In genomic region chr19:52336117-52336811, GRCh38 we compare ENCODE assay signal across 8 cellular contexts. TPM values are rescaled to one million over a fixed set of nuclear protein-coding genes. Genes with fewer than 3 reads are reported as not detected.
A peak's percentile ranks its signal among the peaks of the same experiment; 100 is the strongest.
DNase-seq lines count a peak whose midpoint lies in the region; ATAC-seq, FAIRE-seq and TF ChIP-seq lines count a peak whose summit lies in the region.

TSS of gene ZNF610 (plus strand) at chr19:52336243. CDS start at chr19:52349173, 12,930 bp downstream.

- H3K9ac ChIP-seq in HepG2 (ENCODE audit: insufficient read depth, low read depth, low read length): peak within 1 kb of the TSS; percentile 72

- peak within 1 kb of the TSS; percentile 55 to 97 (median 85) for H3K4me3 ChIP-seq in dorsolateral prefrontal cortex
- peak within 1 kb of the TSS; percentile 64 to 79 (median 72) for H3K4me3 ChIP-seq in HepG2 (replicated peaks in 1 of 3; ENCODE audit: insufficient read depth in 1 of 3, low read depth in 2 of 3, low read length in 3 of 3)

- H3K79me2 ChIP-seq in HepG2 (ENCODE audit: insufficient read depth, low read length): no peaks in the 10 kb centered on the region

- TF ChIP-seq RAD21 in HepG2 (CRISPR knock-in tag; IDR thresholded peaks at IDR 0.05): no peak

- peak; percentile 94 for DNase-seq in DMS 273 (lab: John Stamatoyannopoulos, UW; ENCODE audit: unreplicated experiment)
- peak; percentile 88 for DNase-seq in NCI-H2227 (lab: John Stamatoyannopoulos, UW; ENCODE audit: unreplicated experiment)
- DNase-seq in activated CD4-positive, alpha-beta T cell treated with anti-CD3 and anti-CD28 coated beads, Interleukin-2, amount 50 U/mL, for 24 hours (ENCODE audit: low read depth in 1 of 2, low spot score in 1 of 2): peak; percentile 76 to 87
- DNase-seq in dorsolateral prefrontal cortex: peak; percentile 84 to 96 (median 90)
- DNase-seq in HepG2 (ENCODE audit: low spot score): peak; percentile 59
- DNase-seq in stimulated activated CD4-positive, alpha-beta T cell treated with anti-CD3 and anti-CD28 coated beads, Interleukin-1b, Interleukin-23, amount 100 ng/mL, for 4 hours (ENCODE audit: low read depth in 2 of 2): peak; percentile 80 to 83
- no peak for DNase-seq in HEK293T (ENCODE audit: extremely low spot score)

- WGBS in HepG2 (ENCODE audit: low lambda C conversion rate): 41% methylated on average over 53 of the region's 57 CpGs

- H2AFZ ChIP-seq in HepG2 (ENCODE audit: low read length): no peak within 1 kb of the TSS

- in situ Hi-C loops in HepG2 (cut with HindIII; ENCODE audit: extremely low pct_ligation_motif_present, low pct_unique_long_range_greater_than_20kb): no loop called here

- peak within 1 kb of the TSS; percentile 61 for H3K4me2 ChIP-seq in HepG2 (ENCODE audit: low read depth, low read length)

- TF ChIP-seq CTCF in dorsolateral prefrontal cortex (IDR thresholded peaks at IDR 0.05 in 54 of 56, conservative IDR thresholded peaks at IDR 0.05 in 2 of 56; ENCODE audit: low read depth in 1 of 56, partially characterized antibody in 56 of 56): peak in 10 of 56 donors; percentile 17 to 42 (median 26)
- no peak for TF ChIP-seq CTCF in HepG2 (CRISPR knock-in tag; IDR thresholded peaks at IDR 0.05)

- FAIRE-seq in HepG2 (lab: Jason Lieb, UNC): no peak

- H3K36me3 ChIP-seq in HepG2 (replicated peaks in 1 of 2; ENCODE audit: control insufficient read depth in 1 of 2, insufficient read depth in 2 of 2, low read length in 2 of 2): no peaks in the 10 kb centered on the region

- H3K9me3 ChIP-seq in HepG2 (ENCODE audit: low read length): peaks cover 58% of the 10 kb centered on the region

- TF ChIP-seq EP300 in HepG2 (IDR thresholded peaks at IDR 0.05; ENCODE audit: low read depth in 2 of 2, low read length in 2 of 2): no peak
- TF ChIP-seq EP300 in HepG2 (CRISPR knock-in tag; IDR thresholded peaks at IDR 0.05; ENCODE audit: borderline replicate concordance): no peak

- H3K27me3 ChIP-seq in dorsolateral prefrontal cortex (no peaks in the 10 kb centered on the region), HepG2 (ENCODE audit: control insufficient read depth in 1 of 2, insufficient read depth in 2 of 2, low read length in 2 of 2) (no peaks in the 10 kb centered on the region)

- POLR2A ChIA-PET in HepG2 (lab: Yijun Ruan, JAX): no interaction called here
- POLR2A ChIA-PET in HEK293T (lab: Yijun Ruan, JAX): no interaction called here

- no peaks in the 10 kb centered on the region for H3K4me1 ChIP-seq in HepG2 (ENCODE audit: insufficient read depth, low read length)

- TF ChIP-seq POLR2A in HepG2 (IDR thresholded peaks at IDR 0.05; ENCODE audit: insufficient read depth in 1 of 2, low read depth in 2 of 2, low read length in 2 of 2): peak in 1 of 2 experiments; percentile 46; a peak in 1 of 4 replicates

- intact Hi-C loops in dorsolateral prefrontal cortex (cut with DNase I): loop anchor here (2.0 to 5.0 kb wide), 4 partner anchors 33 to 61 kb away; partner anchors contain the start of genes ZNF480 (in 1 of the 2), ZNF528 (in 1 of the 2) and ZNF880 (in 1 of the 2)
- intact Hi-C loops in HepG2 (cut with micrococcal nuclease; ENCODE audit: unreplicated experiment): no loop called here

- ATAC-seq in HG02759 (IDR thresholded peaks at IDR 0.05; ENCODE audit: unreplicated experiment) (peak; percentile 67), HepG2 (peak; percentile 83)

- CTCF ChIA-PET in HepG2 (lab: Yijun Ruan, JAX; ENCODE audit: low intra/inter-chr PET ratio, low total read pairs) (no interaction called here), HEK293T (lab: Yijun Ruan, JAX) (no interaction called here)

- H4K20me1 ChIP-seq in HepG2 (ENCODE audit: insufficient read depth, low read length): no peaks in the 10 kb centered on the region

- TSS peak; percentile 78 for BruUV-seq in HepG2 (replicated peaks; lab: Mats Ljungman, UMichigan)

- H3K27ac ChIP-seq in dorsolateral prefrontal cortex (peak within 1 kb of the TSS in 54 of 59 donors; percentile 34 to 91 (median 78)), HepG2 (ENCODE audit: extremely low read length, insufficient read depth, low read length) (peak within 1 kb of the TSS; percentile 48)

TF ChIP-seq in HepG2, 621 proteins besides CTCF, POLR2A, EP300 and RAD21 (continues in another document):
- no peak for TF ChIP-seq ZMAT3 (CRISPR knock-in tag; conservative IDR thresholded peaks at IDR 0.05)
- no peak for TF ChIP-seq ZNF20 (CRISPR knock-in tag; IDR thresholded peaks at IDR 0.05)
- 0 out of 2 replicates have a peak, but pooled peaks have one; percentile 30 for TF ChIP-seq ZNF574 (CRISPR knock-in tag; IDR thresholded peaks at IDR 0.05)

TF ChIP-seq in HEK293T, 16 proteins besides CTCF, POLR2A, EP300 and RAD21:
- no peak for TF ChIP-seq ARNT (IDR thresholded peaks at IDR 0.05)
- no peak for TF ChIP-seq ELF4 (IDR thresholded peaks at IDR 0.05)
- no peak for TF ChIP-seq SP1 (IDR thresholded peaks at IDR 0.05)
- TF ChIP-seq FOXA1 (IDR thresholded peaks at IDR 0.05): no peak
- TF ChIP-seq L3MBTL2 (conservative IDR thresholded peaks at IDR 0.05): no peak
- TF ChIP-seq TARDBP (IDR thresholded peaks at IDR 0.05): no peak
- no peak for TF ChIP-seq NFRKB (IDR thresholded peaks at IDR 0.05)
- no peak for TF ChIP-seq LEF1 (IDR thresholded peaks at IDR 0.05; ENCODE audit: borderline replicate concordance)
- no peak for TF ChIP-seq CTBP1 (IDR thresholded peaks at IDR 0.05; ENCODE audit: borderline replicate concordance)
- TF ChIP-seq FOXK2 (IDR thresholded peaks at IDR 0.05): no peak
- TF ChIP-seq BHLHE40 (IDR thresholded peaks at IDR 0.05; ENCODE audit: borderline replicate concordance): no peak
- TF ChIP-seq FOXM1 (IDR thresholded peaks at IDR 0.05; ENCODE audit: borderline replicate concordance): no peak
- TF ChIP-seq HDGF (IDR thresholded peaks at IDR 0.05; ENCODE audit: borderline replicate concordance): no peak
- TF ChIP-seq ZNF384 (IDR thresholded peaks at IDR 0.05): no peak
- no peak for TF ChIP-seq PKNOX1 (IDR thresholded peaks at IDR 0.05)
- TF ChIP-seq SUZ12 (IDR thresholded peaks at IDR 0.05): no peak
TF ChIP-seq in HEK293T: peak in this region for 0.

RNA-seq across cellular contexts. Expression of gene ZNF610, which starts in this region (rescaled TPM):
- total RNA-seq in dorsolateral prefrontal cortex: 10 to 100 TPM in 79 of 120 experiments, 1 to 10 TPM in 41; 4.9 to 19.2 (median 10.9) TPM
- 0.60 and 0.69 TPM in 2 replicates for total RNA-seq in HepG2 (2016; rRNA removed; fragmentation: Illumina TruSeq; extraction: Trizol)
- not detected in 2 replicates for total RNA-seq in HepG2 (2016; cell fraction: cytosol; rRNA removed; fragmentation: Illumina TruSeq; extraction: Trizol; ENCODE audit: low read depth)
- 0.28 and 0.70 TPM in 2 replicates for total RNA-seq in HepG2 (2016; cell fraction: insoluble cytoplasmic fraction; rRNA removed; fragmentation: Illumina TruSeq; extraction: Trizol)
- 0.28 and 0.72 TPM in 2 replicates for total RNA-seq in HepG2 (2016; cell fraction: membrane; rRNA removed; fragmentation: Illumina TruSeq; extraction: Trizol)
- total RNA-seq in HepG2 (2016; cell fraction: nucleus; rRNA removed; fragmentation: Illumina TruSeq; extraction: Trizol): 0.47 and 0.84 TPM in 2 replicates
- 0.32 and 0.47 TPM in 2 replicates for polyA plus RNA-seq in HepG2 (2011; rRNA removed)
- 0.28 and 0.31 TPM in 2 replicates for polyA plus RNA-seq in HepG2 (2011; cell fraction: cytosol; rRNA removed)
- polyA plus RNA-seq in HepG2 (2011; cell fraction: nucleus; rRNA removed): 0.58 and 0.64 TPM in 2 replicates
- polyA plus RNA-seq in HepG2 (2012): 0.36 and 0.78 TPM in 2 replicates
- 0.03 TPM in 1 of 2 replicates, not detected in the other for polyA plus RNA-seq in HepG2 (2016; cell fraction: cytosol; fragmentation: Illumina TruSeq; extraction: Trizol; ENCODE audit: low read depth)
- polyA plus RNA-seq in HepG2 (2016; cell fraction: insoluble cytoplasmic fraction; fragmentation: Illumina TruSeq; extraction: Trizol; ENCODE audit: low read depth): 0.38 and 0.53 TPM in 2 replicates
- polyA plus RNA-seq in HepG2 (2016; cell fraction: membrane; fragmentation: Illumina TruSeq; extraction: Trizol; ENCODE audit: low read depth): 0.21 TPM in 1 of 2 replicates, not detected in the other
- 0.29 and 0.41 TPM in 2 replicates for polyA plus RNA-seq in HepG2 (2016; cell fraction: nucleus; fragmentation: Illumina TruSeq; extraction: Trizol; ENCODE audit: insufficient read depth, low read depth)
- 0.44 TPM in 1 of 2 replicates, not detected in the other for polyA minus RNA-seq in HepG2 (2011; rRNA and poly(A)+ RNA removed; ENCODE audit: low replicate concordance)
- 0.49 TPM in 1 of 2 replicates, not detected in the other for polyA minus RNA-seq in HepG2 (2011; cell fraction: cytosol; rRNA and poly(A)+ RNA removed)
- 1.4 and 1.5 TPM in 2 replicates for polyA minus RNA-seq in HepG2 (2011; cell fraction: nucleus; rRNA and poly(A)+ RNA removed)
